ENCODE assay signal across 30 cellular contexts in the genomic region with DNA sequence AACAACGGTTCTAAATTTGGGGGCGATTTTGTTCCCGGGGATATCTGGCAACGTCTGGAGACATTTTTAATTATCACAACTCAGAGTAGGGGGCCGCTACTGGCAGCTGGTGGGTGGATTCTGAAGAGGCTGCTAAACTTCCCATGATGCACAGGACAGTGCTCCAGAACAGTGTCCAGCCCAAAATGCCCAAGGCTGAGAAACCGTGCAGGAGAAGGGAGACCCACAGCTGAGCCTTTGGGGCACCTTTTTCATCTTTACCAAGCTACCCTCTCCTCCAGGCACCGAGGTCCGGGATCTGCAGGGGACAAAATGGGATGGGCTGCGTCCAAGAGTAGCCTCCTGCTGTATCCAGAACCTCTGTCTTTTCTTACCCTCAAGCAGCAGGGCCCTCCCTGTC. TPM values are rescaled to one million over a fixed set of nuclear protein-coding genes. Genes with fewer than 3 reads are reported as not detected.
"Had no signal": no experiment of that assay in that cellular context is flagged by ENCODE, and none has a peak within 500 bp of the region (broad histone marks: within the 10 kb centered on the region; RNA-seq: fewer than 3 reads in every experiment).

No MANE protein-coding gene starts in this region.

- H3K4me3 ChIP-seq: stomach, suprapubic skin, testis, thoracic aorta, thyroid gland, tibial artery, tibial nerve, transverse colon, upper lobe of left lung, upper lobe of right lung, uterus, vagina had no signal

- H3K4me1 ChIP-seq: stomach, suprapubic skin, testis, thyroid gland, tibial artery, tibial nerve, transverse colon, upper lobe of left lung, upper lobe of right lung, uterus, vagina had no signal

- H3K27ac ChIP-seq: stomach, suprapubic skin, testis, thoracic aorta, thyroid gland, tibial artery, tibial nerve, transverse colon, upper lobe of left lung, upper lobe of right lung, uterus, vagina had no signal

- H3K36me3 ChIP-seq: stomach, suprapubic skin, thoracic aorta, thyroid gland, tibial artery, tibial nerve, transverse colon, upper lobe of left lung, upper lobe of right lung, uterus, vagina had no signal

- DNase-seq: stimulated activated CD4-positive, alpha-beta T cell treated with anti-CD3 and anti-CD28 coated beads, Interleukin-2, amount 100 ng/mL, for 48 hours; stimulated activated CD4-positive, alpha-beta T cell treated with anti-CD3 and anti-CD28 coated beads, Interleukin-4, amount 100 ng/mL, for 1 hour; stimulated activated CD4-positive, alpha-beta T cell treated with anti-CD3 and anti-CD28 coated beads, Interleukin-4, amount 100 ng/mL, for 24 hours; stimulated activated CD4-positive, alpha-beta T cell treated with anti-CD3 and anti-CD28 coated beads, Interleukin-4, amount 100 ng/mL, for 4 hours; stimulated activated CD8-positive, alpha-beta memory T cell treated with anti-CD3 and anti-CD28 coated beads, Interleukin-4, amount 100 ng/mL, for 48 hours; stimulated activated naive B cell treated with anti-CD40 and anti-IgM and Interleukin-4, amounts not matched to agents 10 μg/mL and 1 μg/mL and 100 μg/mL, for 72 hours; stimulated activated naive CD4-positive, alpha-beta T cell; stimulated activated naive CD4-positive, alpha-beta T cell treated with Interleukin-2 at 50 U/mL for 16 hours; stimulated activated naive CD8-positive, alpha-beta T cell treated with anti-CD3 and anti-CD28 coated beads, Interleukin-15, amount 100 ng/mL, for 72 hours; stimulated activated naive CD8-positive, alpha-beta T cell treated with anti-CD3 and anti-CD28 coated beads, Interleukin-15, Interleukin-2, amounts not matched to agents 100 U/mL and 50 U/mL, for 24 hours; stomach; substantia nigra; testis; thyroid gland; tibial artery; transverse colon; trophoblast cell; upper lobe of left lung; upper lobe of right lung; uterus had no signal

- H3K27ac Mint-ChIP-seq: stimulated activated effector memory CD8-positive, alpha-beta T cell treated with anti-CD3 and anti-CD28 coated beads, Interleukin-12 subunit alpha, Interleukin-12 subunit beta, amount 100 ng/mL, for 72 hours; stimulated activated memory B cell treated with anti-CD40 and anti-IgM and Interleukin-4, amounts not matched to agents 10 μg/mL and 1 μg/mL and 100 μg/mL, for 72 hours; stimulated activated naive B cell treated with anti-CD40 and anti-IgM and Interleukin-4, amounts not matched to agents 10 μg/mL and 1 μg/mL and 100 μg/mL, for 72 hours; stimulated activated naive CD8-positive, alpha-beta T cell treated with anti-CD3 and anti-CD28 coated beads, Interleukin-15, amount 100 ng/mL, for 72 hours; stimulated activated naive CD8-positive, alpha-beta T cell treated with anti-CD3 and anti-CD28 coated beads, Interleukin-15, Interleukin-2, amounts not matched to agents 100 ng/mL and 50 ng/mL, for 24 hours; type B pancreatic cell had no signal

- H3K27me3 ChIP-seq: testis, thyroid gland, tibial nerve, transverse colon, upper lobe of left lung, upper lobe of right lung, uterus, vagina had no signal

- H3K9me3 ChIP-seq: testis, thyroid gland, uterus, vagina had no signal

- H3K36me3 Mint-ChIP-seq: stimulated activated effector memory CD8-positive, alpha-beta T cell treated with anti-CD3 and anti-CD28 coated beads, Interleukin-12 subunit alpha, Interleukin-12 subunit beta, amount 100 ng/mL, for 72 hours; stimulated activated memory B cell treated with anti-CD40 and anti-IgM and Interleukin-4, amounts not matched to agents 10 μg/mL and 1 μg/mL and 100 μg/mL, for 72 hours; stimulated activated naive B cell treated with anti-CD40 and anti-IgM and Interleukin-4, amounts not matched to agents 10 μg/mL and 1 μg/mL and 100 μg/mL, for 72 hours; type B pancreatic cell had no signal

- H3K9me3 Mint-ChIP-seq: stimulated activated effector memory CD8-positive, alpha-beta T cell treated with anti-CD3 and anti-CD28 coated beads, Interleukin-12 subunit alpha, Interleukin-12 subunit beta, amount 100 ng/mL, for 72 hours had no signal

- H3K4me1 Mint-ChIP-seq: stimulated activated effector memory CD8-positive, alpha-beta T cell treated with anti-CD3 and anti-CD28 coated beads, Interleukin-12 subunit alpha, Interleukin-12 subunit beta, amount 100 ng/mL, for 72 hours; stimulated activated memory B cell treated with anti-CD40 and anti-IgM and Interleukin-4, amounts not matched to agents 10 μg/mL and 1 μg/mL and 100 μg/mL, for 72 hours; stimulated activated naive B cell treated with anti-CD40 and anti-IgM and Interleukin-4, amounts not matched to agents 10 μg/mL and 1 μg/mL and 100 μg/mL, for 72 hours; stimulated activated naive CD8-positive, alpha-beta T cell treated with anti-CD3 and anti-CD28 coated beads, Interleukin-15, amount 100 ng/mL, for 72 hours had no signal

- H3K4me3 Mint-ChIP-seq: stimulated activated effector memory CD8-positive, alpha-beta T cell treated with anti-CD3 and anti-CD28 coated beads, Interleukin-12 subunit alpha, Interleukin-12 subunit beta, amount 100 ng/mL, for 72 hours; stimulated activated memory B cell treated with anti-CD40 and anti-IgM and Interleukin-4, amounts not matched to agents 10 μg/mL and 1 μg/mL and 100 μg/mL, for 72 hours; stimulated activated naive B cell treated with anti-CD40 and anti-IgM and Interleukin-4, amounts not matched to agents 10 μg/mL and 1 μg/mL and 100 μg/mL, for 72 hours; stimulated activated naive CD8-positive, alpha-beta T cell treated with anti-CD3 and anti-CD28 coated beads, Interleukin-15, amount 100 ng/mL, for 72 hours; stimulated activated naive CD8-positive, alpha-beta T cell treated with anti-CD3 and anti-CD28 coated beads, Interleukin-15, Interleukin-2, amounts not matched to agents 100 ng/mL and 50 ng/mL, for 24 hours; type B pancreatic cell had no signal

- ATAC-seq: stimulated activated effector memory CD8-positive, alpha-beta T cell treated with anti-CD3 and anti-CD28 coated beads, Interleukin-12 subunit alpha, Interleukin-12 subunit beta, amount 100 ng/mL, for 72 hours; stimulated activated memory B cell treated with anti-CD40 and anti-IgM and Interleukin-4, amounts not matched to agents 10 μg/mL and 1 μg/mL and 100 μg/mL, for 72 hours; stimulated activated naive B cell treated with anti-CD40 and anti-IgM and Interleukin-4, amounts not matched to agents 10 μg/mL and 1 μg/mL and 100 μg/mL, for 72 hours; stimulated activated naive CD8-positive, alpha-beta T cell treated with anti-CD3 and anti-CD28 coated beads, Interleukin-15, amount 100 ng/mL, for 72 hours; stimulated activated naive CD8-positive, alpha-beta T cell treated with anti-CD3 and anti-CD28 coated beads, Interleukin-15, Interleukin-2, amounts not matched to agents 100 U/mL and 50 U/mL, for 24 hours; upper lobe of right lung had no signal

RNA-seq across cellular contexts. Expression of a gene that starts 54.6 kb away (rescaled TPM):
- total RNA-seq: stomach, subcutaneous adipose tissue, suprapubic skin, thoracic aorta, thyroid gland, tibial nerve, transverse colon, upper lobe of left lung, upper lobe of right lung, urinary bladder, uterus, vagina had no signal
- polyA plus RNA-seq: stomach, urinary bladder had no signal
